Comparison of ENCODE assay signal across 1 cellular context in the genomic region with DNA sequence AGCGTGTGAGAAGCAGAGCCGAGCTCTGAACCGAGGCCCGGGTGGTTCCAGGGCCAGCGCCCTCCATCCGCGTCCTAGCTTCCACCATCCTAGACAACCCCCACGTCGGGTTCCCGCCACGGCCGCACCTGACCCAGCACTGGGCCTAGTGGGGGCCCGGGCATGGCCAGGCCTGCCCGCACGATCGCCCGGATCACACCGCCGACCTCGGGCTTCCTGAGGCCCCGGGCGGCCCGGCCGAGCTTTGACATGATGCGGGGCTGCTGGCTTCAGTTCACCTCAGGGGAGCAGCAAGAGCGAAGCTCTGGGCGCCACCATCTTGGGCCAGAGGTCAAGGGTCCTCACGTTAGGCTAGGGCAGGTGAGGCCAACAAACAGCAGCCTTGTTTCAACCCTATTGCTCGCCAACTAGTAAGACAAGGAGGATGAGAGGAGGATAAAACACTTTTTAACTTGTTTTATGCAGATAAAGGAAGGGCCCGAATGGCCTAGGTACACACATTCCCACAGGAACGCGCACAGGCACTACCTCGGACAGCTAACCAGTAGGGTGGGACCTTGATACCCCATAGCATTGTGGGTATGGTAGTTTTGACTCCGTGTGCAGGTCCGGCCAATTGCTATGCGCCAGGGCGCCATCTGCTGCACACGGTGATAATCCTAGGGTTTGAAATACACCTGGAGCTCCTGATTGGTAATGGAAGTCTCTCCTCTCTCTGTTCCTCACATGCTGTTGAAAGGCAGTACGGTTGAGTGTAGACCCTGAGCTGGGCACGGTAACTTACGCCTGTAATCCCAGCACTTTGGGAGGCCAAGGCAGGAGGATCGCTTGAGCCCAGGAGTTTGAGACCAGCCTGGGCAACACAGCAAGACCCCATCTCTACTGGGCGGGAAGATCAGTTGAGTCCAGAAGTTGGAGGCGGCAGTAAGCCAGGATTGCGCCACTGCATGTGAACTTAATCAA.
TF ChIP-seq lines count a peak whose summit lies in the region.

TSS of gene MRPL11 (minus strand) at position 345 of the 963 bp plus-strand sequence. CDS start at position 251, 94 bp downstream.

TF ChIP-seq in HepG2, 621 proteins besides CTCF, POLR2A, EP300 and RAD21 (continued from another document and continues in another):
- TF ChIP-seq FOXK1 (CRISPR knock-in tag; IDR thresholded peaks at IDR 0.05; ENCODE audit: borderline replicate concordance, low read depth) (0 out of 2 replicates have a peak, but pooled peaks have one; percentile 54), HMGXB4 (CRISPR knock-in tag; IDR thresholded peaks at IDR 0.05; ENCODE audit: borderline replicate concordance in 1 of 2, low read depth in 1 of 2) (peak; percentile 72 to 73), ZNF260 (CRISPR knock-in tag; IDR thresholded peaks at IDR 0.05; ENCODE audit: borderline replicate concordance, low read depth) (no peak), NCOA2 (CRISPR knock-in tag; IDR thresholded peaks at IDR 0.05) (0 out of 2 replicates have a peak, but pooled peaks have one; percentile 12), ZNF17 (CRISPR knock-in tag; IDR thresholded peaks at IDR 0.05) (0 out of 2 replicates have a peak, but pooled peaks have one; percentile 63), FOXM1 (CRISPR knock-in tag; IDR thresholded peaks at IDR 0.05) (no peak), SOX5 (CRISPR knock-in tag; IDR thresholded peaks at IDR 0.05; ENCODE audit: borderline replicate concordance) (no peak), RELA (CRISPR knock-in tag; IDR thresholded peaks at IDR 0.05) (no peak), HOXA5 (CRISPR knock-in tag; IDR thresholded peaks at IDR 0.05) (peak; percentile 63; the same call in 1 of the 2 replicates), ZNF256 (CRISPR knock-in tag; conservative IDR thresholded peaks at IDR 0.05) (0 out of 2 replicates have a peak, but pooled peaks have one; percentile 30), GABPA (IDR thresholded peaks at IDR 0.05; ENCODE audit: low read depth, low read length) (no peak), GABPA (CRISPR knock-in tag; IDR thresholded peaks at IDR 0.05; ENCODE audit: low read depth) (peak; percentile 71), HNRNPLL (IDR thresholded peaks at IDR 0.05; ENCODE audit: low read depth, low read length, poor library complexity, severe bottlenecking) (no peak), EEA1 (CRISPR knock-in tag; IDR thresholded peaks at IDR 0.05; ENCODE audit: borderline replicate concordance) (no peak), ZNF468 (CRISPR knock-in tag; IDR thresholded peaks at IDR 0.05) (no peak), ZBTB38 (CRISPR knock-in tag; IDR thresholded peaks at IDR 0.05) (0 out of 2 replicates have a peak, but pooled peaks have one; percentile 35), CEBPB (IDR thresholded peaks at IDR 0.05; ENCODE audit: borderline replicate concordance, low read depth, low read length) (no peak), TOE1 (CRISPR knock-in tag; IDR thresholded peaks at IDR 0.05) (no peak; the same call in 1 of the 2 replicates), THAP9 (CRISPR knock-in tag; IDR thresholded peaks at IDR 0.05; ENCODE audit: borderline replicate concordance) (peak; percentile 91; the same call in 1 of the 2 replicates), ERF (CRISPR knock-in tag; IDR thresholded peaks at IDR 0.05) (0 out of 2 replicates have a peak, but pooled peaks have one; percentile 13), ZNF7 (CRISPR knock-in tag; IDR thresholded peaks at IDR 0.05) (no peak), NCOR1 (IDR thresholded peaks at IDR 0.05; ENCODE audit: borderline replicate concordance, low read length) (peak; percentile 79; the same call in 1 of the 2 replicates), PAWR (CRISPR knock-in tag; IDR thresholded peaks at IDR 0.05; ENCODE audit: borderline replicate concordance) (no peak), GATAD1 (CRISPR knock-in tag; IDR thresholded peaks at IDR 0.05) (peak; percentile 96), HHEX (CRISPR knock-in tag; IDR thresholded peaks at IDR 0.05) (peak; percentile 47; the same call in 1 of the 2 replicates), ZFY (CRISPR knock-in tag; IDR thresholded peaks at IDR 0.05) (peak; percentile 91), ZNF501 (CRISPR knock-in tag; IDR thresholded peaks at IDR 0.05) (peak; percentile 91), CREM (IDR thresholded peaks at IDR 0.05) (peak; percentile 97), CREM (CRISPR knock-in tag; IDR thresholded peaks at IDR 0.05) (no peak), SUZ12 (IDR thresholded peaks at IDR 0.05; ENCODE audit: low read depth, low read length) (peak; percentile 71), JUND (CRISPR knock-in tag; IDR thresholded peaks at IDR 0.05) (peak; percentile 66), THAP11 (CRISPR knock-in tag; IDR thresholded peaks at IDR 0.05) (peak; percentile 99), SIN3B (IDR thresholded peaks at IDR 0.05; ENCODE audit: low read length) (peak; percentile 79; the same call in 1 of the 2 replicates), ATF7-NPFF (CRISPR knock-in tag; IDR thresholded peaks at IDR 0.05; ENCODE audit: low read depth) (no peak), FOXA3 (CRISPR knock-in tag; IDR thresholded peaks at IDR 0.05) (peak; percentile 60), ZNF484 (CRISPR knock-in tag; IDR thresholded peaks at IDR 0.05; ENCODE audit: borderline replicate concordance, low read depth) (no peak)
- TF ChIP-seq, protein P1, sequence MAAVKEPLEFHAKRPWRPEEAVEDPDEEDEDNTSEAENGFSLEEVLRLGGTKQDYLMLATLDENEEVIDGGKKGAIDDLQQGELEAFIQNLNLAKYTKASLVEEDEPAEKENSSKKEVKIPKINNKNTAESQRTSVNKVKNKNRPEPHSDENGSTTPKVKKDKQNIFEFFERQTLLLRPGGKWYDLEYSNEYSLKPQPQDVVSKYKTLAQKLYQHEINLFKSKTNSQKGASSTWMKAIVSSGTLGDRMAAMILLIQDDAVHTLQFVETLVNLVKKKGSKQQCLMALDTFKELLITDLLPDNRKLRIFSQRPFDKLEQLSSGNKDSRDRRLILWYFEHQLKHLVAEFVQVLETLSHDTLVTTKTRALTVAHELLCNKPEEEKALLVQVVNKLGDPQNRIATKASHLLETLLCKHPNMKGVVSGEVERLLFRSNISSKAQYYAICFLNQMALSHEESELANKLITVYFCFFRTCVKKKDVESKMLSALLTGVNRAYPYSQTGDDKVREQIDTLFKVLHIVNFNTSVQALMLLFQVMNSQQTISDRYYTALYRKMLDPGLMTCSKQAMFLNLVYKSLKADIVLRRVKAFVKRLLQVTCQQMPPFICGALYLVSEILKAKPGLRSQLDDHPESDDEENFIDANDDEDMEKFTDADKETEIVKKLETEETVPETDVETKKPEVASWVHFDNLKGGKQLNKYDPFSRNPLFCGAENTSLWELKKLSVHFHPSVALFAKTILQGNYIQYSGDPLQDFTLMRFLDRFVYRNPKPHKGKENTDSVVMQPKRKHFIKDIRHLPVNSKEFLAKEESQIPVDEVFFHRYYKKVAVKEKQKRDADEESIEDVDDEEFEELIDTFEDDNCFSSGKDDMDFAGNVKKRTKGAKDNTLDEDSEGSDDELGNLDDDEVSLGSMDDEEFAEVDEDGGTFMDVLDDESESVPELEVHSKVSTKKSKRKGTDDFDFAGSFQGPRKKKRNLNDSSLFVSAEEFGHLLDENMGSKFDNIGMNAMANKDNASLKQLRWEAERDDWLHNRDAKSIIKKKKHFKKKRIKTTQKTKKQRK (IDR thresholded peaks at IDR 0.05; ENCODE audit: low read length): no peak
- TF ChIP-seq, protein P2, sequence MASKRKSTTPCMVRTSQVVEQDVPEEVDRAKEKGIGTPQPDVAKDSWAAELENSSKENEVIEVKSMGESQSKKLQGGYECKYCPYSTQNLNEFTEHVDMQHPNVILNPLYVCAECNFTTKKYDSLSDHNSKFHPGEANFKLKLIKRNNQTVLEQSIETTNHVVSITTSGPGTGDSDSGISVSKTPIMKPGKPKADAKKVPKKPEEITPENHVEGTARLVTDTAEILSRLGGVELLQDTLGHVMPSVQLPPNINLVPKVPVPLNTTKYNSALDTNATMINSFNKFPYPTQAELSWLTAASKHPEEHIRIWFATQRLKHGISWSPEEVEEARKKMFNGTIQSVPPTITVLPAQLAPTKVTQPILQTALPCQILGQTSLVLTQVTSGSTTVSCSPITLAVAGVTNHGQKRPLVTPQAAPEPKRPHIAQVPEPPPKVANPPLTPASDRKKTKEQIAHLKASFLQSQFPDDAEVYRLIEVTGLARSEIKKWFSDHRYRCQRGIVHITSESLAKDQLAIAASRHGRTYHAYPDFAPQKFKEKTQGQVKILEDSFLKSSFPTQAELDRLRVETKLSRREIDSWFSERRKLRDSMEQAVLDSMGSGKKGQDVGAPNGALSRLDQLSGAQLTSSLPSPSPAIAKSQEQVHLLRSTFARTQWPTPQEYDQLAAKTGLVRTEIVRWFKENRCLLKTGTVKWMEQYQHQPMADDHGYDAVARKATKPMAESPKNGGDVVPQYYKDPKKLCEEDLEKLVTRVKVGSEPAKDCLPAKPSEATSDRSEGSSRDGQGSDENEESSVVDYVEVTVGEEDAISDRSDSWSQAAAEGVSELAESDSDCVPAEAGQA (IDR thresholded peaks at IDR 0.05; ENCODE audit: low read depth): peak; percentile 64
- TF ChIP-seq, protein P2 (CRISPR knock-in tag; IDR thresholded peaks at IDR 0.05; ENCODE audit: borderline replicate concordance): no peak
- TF ChIP-seq, protein P3, sequence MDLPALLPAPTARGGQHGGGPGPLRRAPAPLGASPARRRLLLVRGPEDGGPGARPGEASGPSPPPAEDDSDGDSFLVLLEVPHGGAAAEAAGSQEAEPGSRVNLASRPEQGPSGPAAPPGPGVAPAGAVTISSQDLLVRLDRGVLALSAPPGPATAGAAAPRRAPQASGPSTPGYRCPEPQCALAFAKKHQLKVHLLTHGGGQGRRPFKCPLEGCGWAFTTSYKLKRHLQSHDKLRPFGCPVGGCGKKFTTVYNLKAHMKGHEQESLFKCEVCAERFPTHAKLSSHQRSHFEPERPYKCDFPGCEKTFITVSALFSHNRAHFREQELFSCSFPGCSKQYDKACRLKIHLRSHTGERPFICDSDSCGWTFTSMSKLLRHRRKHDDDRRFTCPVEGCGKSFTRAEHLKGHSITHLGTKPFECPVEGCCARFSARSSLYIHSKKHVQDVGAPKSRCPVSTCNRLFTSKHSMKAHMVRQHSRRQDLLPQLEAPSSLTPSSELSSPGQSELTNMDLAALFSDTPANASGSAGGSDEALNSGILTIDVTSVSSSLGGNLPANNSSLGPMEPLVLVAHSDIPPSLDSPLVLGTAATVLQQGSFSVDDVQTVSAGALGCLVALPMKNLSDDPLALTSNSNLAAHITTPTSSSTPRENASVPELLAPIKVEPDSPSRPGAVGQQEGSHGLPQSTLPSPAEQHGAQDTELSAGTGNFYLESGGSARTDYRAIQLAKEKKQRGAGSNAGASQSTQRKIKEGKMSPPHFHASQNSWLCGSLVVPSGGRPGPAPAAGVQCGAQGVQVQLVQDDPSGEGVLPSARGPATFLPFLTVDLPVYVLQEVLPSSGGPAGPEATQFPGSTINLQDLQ (CRISPR knock-in tag; IDR thresholded peaks at IDR 0.05): 0 out of 2 replicates have a peak, but pooled peaks have one; percentile 46
